26 cellular contexts compared by ENCODE assay signal in genomic region chr5:93057311-93057710, GRCh38.
"Had no signal": no experiment of that assay in that cellular context is flagged by ENCODE, and none has a peak within 500 bp of the region (broad histone marks: within the 10 kb centered on the region; RNA-seq: fewer than 3 reads in every experiment).

No MANE protein-coding gene starts in this region.

- H3K9me3 ChIP-seq: esophagus squamous epithelium, heart right ventricle, ovary, psoas muscle, spleen, thoracic aorta, tibial nerve, upper lobe of left lung had no signal

- ATAC-seq: effector memory CD8-positive, alpha-beta T cell; heart right ventricle; left lobe of liver; natural killer cell; psoas muscle; right cardiac atrium; stimulated activated memory B cell treated with anti-CD40 and anti-IgM and Interleukin-4, amounts not matched to agents 10 μg/mL and 1 μg/mL and 100 μg/mL, for 72 hours; stimulated activated naive CD8-positive, alpha-beta T cell treated with anti-CD3 and anti-CD28 coated beads, Interleukin-15, Interleukin-2, amounts not matched to agents 100 U/mL and 50 U/mL, for 24 hours had no signal

- DNase-seq: effector memory CD8-positive, alpha-beta T cell; erythroblast; esophagus squamous epithelium; foreskin melanocyte; glutamatergic neuron; heart right ventricle; hippocampal formation; kidney; natural killer cell; occipital lobe; ovary; posterior cingulate gyrus; psoas muscle; right cardiac atrium; spleen; stimulated activated CD4-positive, alpha-beta T cell treated with anti-CD3 and anti-CD28 coated beads, Interleukin-4, amount 100 ng/mL, for 4 hours; stimulated activated naive CD8-positive, alpha-beta T cell treated with anti-CD3 and anti-CD28 coated beads, Interleukin-15, Interleukin-2, amounts not matched to agents 100 U/mL and 50 U/mL, for 24 hours; substantia nigra; upper lobe of left lung had no signal

- H3K36me3 ChIP-seq: esophagus squamous epithelium, heart right ventricle, ovary, spleen, thoracic aorta, tibial nerve, upper lobe of left lung had no signal

- H3K4me3 ChIP-seq: coronary artery, esophagus squamous epithelium, heart right ventricle, lung, ovary, psoas muscle, skin epidermis, spleen, thoracic aorta, tibial nerve, upper lobe of left lung had no signal

- H3K27ac ChIP-seq: coronary artery, esophagus squamous epithelium, heart right ventricle, ovary, psoas muscle, skin epidermis, spleen, thoracic aorta, tibial nerve, upper lobe of left lung had no signal

- H3K27me3 ChIP-seq: esophagus squamous epithelium, heart right ventricle, ovary, spleen, tibial nerve, upper lobe of left lung had no signal

- H3K4me1 ChIP-seq: esophagus squamous epithelium, heart right ventricle, psoas muscle, spleen, upper lobe of left lung had no signal
